Comparison of ENCODE assay signal across 17 cellular contexts in the genomic region with DNA sequence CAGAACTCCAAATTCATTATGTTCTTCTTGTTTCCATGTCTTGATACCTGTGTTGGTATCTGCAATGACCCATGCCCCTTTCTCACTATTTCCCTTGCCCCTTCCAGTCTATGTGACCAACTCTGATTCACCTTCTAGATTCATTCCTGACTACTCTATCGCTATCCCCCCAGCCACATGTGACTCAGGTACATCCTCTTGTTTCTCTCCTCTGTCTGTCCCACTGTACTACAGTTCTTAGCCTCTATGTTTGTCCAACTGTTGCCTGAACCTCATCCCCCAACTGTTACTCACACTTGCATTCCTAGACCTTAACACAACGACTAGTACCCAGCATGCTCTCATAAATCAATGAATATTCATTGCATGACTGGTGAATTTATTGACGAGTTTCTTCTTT. TPM values are rescaled to one million over a fixed set of nuclear protein-coding genes. Genes with fewer than 3 reads are reported as not detected.
DNase-seq lines count a peak whose midpoint lies in the region; ATAC-seq lines count a peak whose summit lies in the region.
"Had no signal": no experiment of that assay in that cellular context is flagged by ENCODE, and none has a peak within 500 bp of the region (broad histone marks: within the 10 kb centered on the region; RNA-seq: fewer than 3 reads in every experiment).

No MANE protein-coding gene starts in this region.

- H3K4me1 Mint-ChIP-seq in activated T-helper 17 cell treated with anti-CD3 and anti-CD28 coated beads, Interleukin-2, amount 50 U/mL, for 72 hours, result no peaks in the 10 kb centered on the region
- H3K4me1 Mint-ChIP-seq: CD4-positive, alpha-beta memory T cell had no signal

- peak; percentile 21 for ATAC-seq in activated T-helper 17 cell treated with anti-CD3 and anti-CD28 coated beads, Interleukin-2, amount 50 U/mL, for 72 hours (replicated peaks)
- ATAC-seq in left lobe of liver, result no peak
- ATAC-seq in GM21737 (IDR thresholded peaks at IDR 0.05; ENCODE audit: unreplicated experiment), result no peak
- ATAC-seq: GM12878, K562 had no signal

- no peaks in the 10 kb centered on the region for H3K36me3 Mint-ChIP-seq in activated T-helper 17 cell treated with anti-CD3 and anti-CD28 coated beads, Interleukin-2, amount 50 U/mL, for 72 hours (ENCODE audit: low read depth)
- H3K36me3 Mint-ChIP-seq: CD14-positive monocyte; CD4-positive, alpha-beta memory T cell had no signal

- H3K9me3 Mint-ChIP-seq in activated T-helper 17 cell treated with anti-CD3 and anti-CD28 coated beads, Interleukin-2, amount 50 U/mL, for 72 hours, result no peaks in the 10 kb centered on the region

- H3K27ac Mint-ChIP-seq in activated T-helper 17 cell treated with anti-CD3 and anti-CD28 coated beads, Interleukin-2, amount 50 U/mL, for 72 hours, result no peak overlapping the region
- H3K27ac Mint-ChIP-seq: CD14-positive monocyte had no signal

- H3K27me3 Mint-ChIP-seq in activated T-helper 17 cell treated with anti-CD3 and anti-CD28 coated beads, Interleukin-2, amount 50 U/mL, for 72 hours, result peaks cover 14% of the 10 kb centered on the region

- DNase-seq in ELR (ENCODE audit: low read depth), result peak; percentile 16
- peak; percentile 4 for DNase-seq in LHCN-M2 (ENCODE audit: low read depth)
- peak; percentile 87 for DNase-seq in kidney tubule cell (ENCODE audit: low spot score)
- no peak for DNase-seq in left lobe of liver (ENCODE audit: low spot score)
- no peak for DNase-seq in GOT3 (lab: John Stamatoyannopoulos, UW)
- no peak for DNase-seq in GM19238 (ENCODE audit: insufficient read length, low spot score)
- DNase-seq: 8988T; CD4-positive, alpha-beta memory T cell; DMS79 treated with DMSO at 0.1 percent for 48 hours; IMR-90 had no signal

- no peak overlapping the region for H3K4me3 Mint-ChIP-seq in activated T-helper 17 cell treated with anti-CD3 and anti-CD28 coated beads, Interleukin-2, amount 50 U/mL, for 72 hours
- H3K4me3 Mint-ChIP-seq: CD14-positive monocyte; CD4-positive, alpha-beta memory T cell had no signal

RNA-seq across cellular contexts. Expression of a gene that starts 10.0 kb away (rescaled TPM):
- total RNA-seq in LHCN-M2 (2014; rRNA removed), result not detected in 2 replicates
- polyA plus RNA-seq in LHCN-M2 (2012), result not detected
- not detected for total RNA-seq in activated T-helper 17 cell treated with anti-CD3 and anti-CD28 coated beads, Interleukin-2, amount 50 U/mL, for 72 hours
- 0.15 TPM for total RNA-seq in left lobe of liver
- total RNA-seq: CD4-positive, alpha-beta memory T cell; G401; HT-29; IMR-90; K562 had no signal
- polyA plus RNA-seq: CD4-positive, alpha-beta memory T cell; IMR-90; K562 had no signal

RNA-seq across cellular contexts. Expression of a gene that starts 27.9 kb away (rescaled TPM):
- total RNA-seq in LHCN-M2 (2014; rRNA removed), result 10.6 and 13.0 TPM in 2 replicates
- polyA plus RNA-seq in LHCN-M2 (2012), result 3.8 TPM
- total RNA-seq in activated T-helper 17 cell treated with anti-CD3 and anti-CD28 coated beads, Interleukin-2, amount 50 U/mL, for 72 hours, result 10 to 100 TPM; 28.5 to 35.6 TPM
- total RNA-seq in left lobe of liver, result 8.0 TPM

Comparison
In these comparisons a context has a peak if more than half of its experiments do, and no peak if none do; other contexts are left out.
1. DNase-seq: peak in ELR (single experiment), LHCN-M2 (single experiment) and kidney tubule cell (single experiment); none in left lobe of liver (single experiment), GOT3 (single experiment) and GM19238 (single experiment).